In genomic region chr7:84591897-84592296, GRCh38 we compare ENCODE assay signal across 40 cellular contexts.
"Had no signal": no experiment of that assay in that cellular context is flagged by ENCODE, and none has a peak within 500 bp of the region (broad histone marks: within the 10 kb centered on the region; RNA-seq: fewer than 3 reads in every experiment).

No MANE protein-coding gene starts in this region.

- H3K4me1 ChIP-seq: adrenal gland, ascending aorta, body of pancreas, breast epithelium had no signal

- H3K27ac ChIP-seq: adrenal gland, ascending aorta, body of pancreas, brain microvascular endothelial cell, breast epithelium, cardiac muscle cell had no signal

- ATAC-seq: activated naive CD4-positive, alpha-beta T cell treated with anti-CD3 and anti-CD28 coated beads, Interleukin-2, amount 50 U/mL, for 72 hours; activated naive CD8-positive, alpha-beta T cell treated with anti-CD3 and anti-CD28 coated beads, Interleukin-2, amount 50 U/mL, for 24 hours; activated T-cell treated with anti-CD3 and anti-CD28 coated beads, Interleukin-2, amount 50 U/mL, for 4 hours; activated T-cell treated with anti-CD3 and anti-CD28 coated beads, Interleukin-2, amount 50 U/mL, for 72 hours; activated T-helper 17 cell treated with anti-CD3 and anti-CD28 coated beads, Interleukin-2, amount 50 U/mL, for 72 hours; body of pancreas had no signal

- H3K4me1 Mint-ChIP-seq: activated naive CD4-positive, alpha-beta T cell treated with anti-CD3 and anti-CD28 coated beads, Interleukin-2, amount 10 ng/mL, durations not matched to agents 7 days and 5 days; activated naive CD4-positive, alpha-beta T cell treated with anti-CD3 and anti-CD28 coated beads, Interleukin-2, amount 50 U/mL, for 24 hours; activated naive CD8-positive, alpha-beta T cell treated with anti-CD3 and anti-CD28 coated beads for 36 hours; activated naive CD8-positive, alpha-beta T cell treated with anti-CD3 and anti-CD28 coated beads, Interleukin-2, amount 10 ng/mL, durations not matched to agents 7 days and 5 days; activated naive CD8-positive, alpha-beta T cell treated with anti-CD3 and anti-CD28 coated beads, Interleukin-2, amount 50 U/mL, for 24 hours; activated T-helper 17 cell treated with anti-CD3 and anti-CD28 coated beads, Interleukin-2, amount 50 U/mL, for 72 hours; brain; central memory CD8-positive, alpha-beta T cell had no signal

- H3K27me3 ChIP-seq: adrenal gland, ascending aorta, body of pancreas, brain microvascular endothelial cell, breast epithelium, cardiac muscle cell had no signal

- H3K36me3 ChIP-seq: adrenal gland, ascending aorta, brain microvascular endothelial cell, breast epithelium, cardiac muscle cell had no signal

- H3K9me3 Mint-ChIP-seq: activated naive CD4-positive, alpha-beta T cell treated with anti-CD3 and anti-CD28 coated beads for 36 hours; activated naive CD4-positive, alpha-beta T cell treated with anti-CD3 and anti-CD28 coated beads, Interleukin-2, amount 10 ng/mL, durations not matched to agents 7 days and 5 days; activated naive CD8-positive, alpha-beta T cell treated with anti-CD3 and anti-CD28 coated beads for 36 hours; activated naive CD8-positive, alpha-beta T cell treated with anti-CD3 and anti-CD28 coated beads, Interleukin-2, amount 50 U/mL, for 24 hours; activated T-cell treated with anti-CD3 and anti-CD28 coated beads, Interleukin-2, amount 50 U/mL, for 24 hours; activated T-cell treated with anti-CD3 and anti-CD28 coated beads, Interleukin-2, amount 50 U/mL, for 4 hours; activated T-helper 1 cell treated with anti-CD3 and anti-CD28 coated beads, Interleukin-12 subunit alpha, Interleukin-12 subunit beta, Interleukin-2, Interleukin-4 antibody, amounts not matched to agents 30 ng/mL and 10 ng/mL and 1 ng/mL, durations not matched to agents 14 hours and 24 hours and 36 hours; activated T-helper 2 cell treated with anti-CD3 and anti-CD28 coated beads, Interferon-gamma antibody, Interleukin-2, Interleukin-4, amounts not matched to agents 10 μg/mL and 5 μg/mL and 100 μg/mL, durations not matched to agents 14 hours and 24 hours and 36 hours had no signal

- H3K27ac Mint-ChIP-seq: activated naive CD4-positive, alpha-beta T cell treated with anti-CD3 and anti-CD28 coated beads for 36 hours; activated naive CD4-positive, alpha-beta T cell treated with anti-CD3 and anti-CD28 coated beads, Interleukin-2, amount 10 ng/mL, durations not matched to agents 7 days and 5 days; activated naive CD4-positive, alpha-beta T cell treated with anti-CD3 and anti-CD28 coated beads, Interleukin-2, amount 50 U/mL, for 24 hours; activated naive CD4-positive, alpha-beta T cell treated with anti-CD3 and anti-CD28 coated beads, Interleukin-2, amount 50 U/mL, for 72 hours; activated naive CD8-positive, alpha-beta T cell; activated naive CD8-positive, alpha-beta T cell treated with anti-CD3 and anti-CD28 coated beads for 36 hours; activated naive CD8-positive, alpha-beta T cell treated with anti-CD3 and anti-CD28 coated beads, Interleukin-2, amount 10 ng/mL, durations not matched to agents 7 days and 5 days; activated naive CD8-positive, alpha-beta T cell treated with anti-CD3 and anti-CD28 coated beads, Interleukin-2, amount 50 U/mL, for 24 hours; activated T-cell treated with anti-CD3 and anti-CD28 coated beads, Interleukin-2, amount 50 U/mL, for 24 hours; activated T-cell treated with anti-CD3 and anti-CD28 coated beads, Interleukin-2, amount 50 U/mL, for 72 hours; activated T-helper 1 cell treated with anti-CD3 and anti-CD28 coated beads, Interleukin-12 subunit alpha, Interleukin-12 subunit beta, Interleukin-2, Interleukin-4 antibody, amounts not matched to agents 30 ng/mL and 10 ng/mL and 1 ng/mL, durations not matched to agents 14 hours and 24 hours and 36 hours; activated T-helper 17 cell treated with anti-CD3 and anti-CD28 coated beads, Interleukin-2, amount 50 U/mL, for 72 hours; activated T-helper 2 cell treated with anti-CD3 and anti-CD28 coated beads, Interferon-gamma antibody, Interleukin-2, Interleukin-4, amounts not matched to agents 10 μg/mL and 5 μg/mL and 100 μg/mL, durations not matched to agents 14 hours and 24 hours and 36 hours; brain had no signal

- H3K27me3 Mint-ChIP-seq: activated naive CD4-positive, alpha-beta T cell treated with anti-CD3 and anti-CD28 coated beads, Interleukin-2, amount 10 ng/mL, durations not matched to agents 7 days and 5 days; activated naive CD4-positive, alpha-beta T cell treated with anti-CD3 and anti-CD28 coated beads, Interleukin-2, amount 50 U/mL, for 24 hours; activated naive CD8-positive, alpha-beta T cell treated with anti-CD3 and anti-CD28 coated beads for 36 hours; activated naive CD8-positive, alpha-beta T cell treated with anti-CD3 and anti-CD28 coated beads, Interleukin-2, amount 10 ng/mL, durations not matched to agents 7 days and 5 days; activated naive CD8-positive, alpha-beta T cell treated with anti-CD3 and anti-CD28 coated beads, Interleukin-2, amount 50 U/mL, for 24 hours; activated T-cell treated with anti-CD3 and anti-CD28 coated beads, Interleukin-2, amount 50 U/mL, for 24 hours; activated T-helper 17 cell treated with anti-CD3 and anti-CD28 coated beads, Interleukin-2, amount 50 U/mL, for 72 hours; central memory CD8-positive, alpha-beta T cell had no signal

- H3K9me3 ChIP-seq: adrenal gland, ascending aorta, body of pancreas had no signal

- H3K4me3 ChIP-seq: adrenal gland, ascending aorta, body of pancreas, breast epithelium, cardiac muscle cell had no signal

- DNase-seq: activated effector memory CD4-positive, alpha-beta T cell treated with anti-CD3 and anti-CD28 coated beads, Interleukin-2, amount 50 U/mL, for 16 hours; activated effector memory CD4-positive, alpha-beta T cell treated with Interleukin-2 at 50 U/mL for 16 hours; activated gamma-delta T cell; activated gamma-delta T cell treated with Interleukin-2 at 50 U/mL for 16 hours; activated naive CD4-positive, alpha-beta T cell; activated naive CD4-positive, alpha-beta T cell treated with anti-CD3 and anti-CD28 coated beads for 36 hours; activated naive CD4-positive, alpha-beta T cell treated with anti-CD3 and anti-CD28 coated beads, Interleukin-2, amount 10 ng/mL, durations not matched to agents 7 days and 5 days; activated naive CD4-positive, alpha-beta T cell treated with anti-CD3 and anti-CD28 coated beads, Interleukin-2, amount 50 U/mL, for 16 hours; activated naive CD4-positive, alpha-beta T cell treated with Interleukin-2 at 50 U/mL for 16 hours; activated naive CD8-positive, alpha-beta T cell treated with anti-CD3 and anti-CD28 coated beads for 36 hours; activated naive CD8-positive, alpha-beta T cell treated with anti-CD3 and anti-CD28 coated beads, Interleukin-2, amount 10 ng/mL, durations not matched to agents 7 days and 5 days; activated naive CD8-positive, alpha-beta T cell treated with anti-CD3 and anti-CD28 coated beads, Interleukin-2, amount 50 U/mL, for 24 hours; activated T-cell treated with anti-CD3 and anti-CD28 coated beads, Interleukin-2, amount 50 U/mL, for 1 hour; activated T-cell treated with anti-CD3 and anti-CD28 coated beads, Interleukin-2, amount 50 U/mL, for 24 hours; activated T-cell treated with anti-CD3 and anti-CD28 coated beads, Interleukin-2, amount 50 U/mL, for 4 hours; activated T-cell treated with anti-CD3 and anti-CD28 coated beads, Interleukin-2, amount 50 U/mL, for 48 hours; activated T-cell treated with anti-CD3 and anti-CD28 coated beads, Interleukin-2, amount 50 U/mL, for 72 hours; adrenal gland; amniotic stem cell; amygdala; anterior cingulate cortex; aorta; body of pancreas; brain microvascular endothelial cell; caudate nucleus; central memory CD4-positive, alpha-beta T cell; cerebellar nuclear complex had no signal

- H3K4me3 Mint-ChIP-seq: activated naive CD4-positive, alpha-beta T cell treated with anti-CD3 and anti-CD28 coated beads for 36 hours; activated naive CD4-positive, alpha-beta T cell treated with anti-CD3 and anti-CD28 coated beads, Interleukin-2, amount 10 ng/mL, durations not matched to agents 7 days and 5 days; activated naive CD4-positive, alpha-beta T cell treated with anti-CD3 and anti-CD28 coated beads, Interleukin-2, amount 50 U/mL, for 24 hours; activated naive CD8-positive, alpha-beta T cell; activated naive CD8-positive, alpha-beta T cell treated with anti-CD3 and anti-CD28 coated beads for 36 hours; activated naive CD8-positive, alpha-beta T cell treated with anti-CD3 and anti-CD28 coated beads, Interleukin-2, amount 10 ng/mL, durations not matched to agents 7 days and 5 days; activated naive CD8-positive, alpha-beta T cell treated with anti-CD3 and anti-CD28 coated beads, Interleukin-2, amount 50 U/mL, for 24 hours; activated T-cell treated with anti-CD3 and anti-CD28 coated beads, Interleukin-2, amount 50 U/mL, for 24 hours; activated T-cell treated with anti-CD3 and anti-CD28 coated beads, Interleukin-2, amount 50 U/mL, for 4 hours; activated T-cell treated with anti-CD3 and anti-CD28 coated beads, Interleukin-2, amount 50 U/mL, for 72 hours; activated T-helper 1 cell treated with anti-CD3 and anti-CD28 coated beads, Interleukin-12 subunit alpha, Interleukin-12 subunit beta, Interleukin-2, Interleukin-4 antibody, amounts not matched to agents 30 ng/mL and 10 ng/mL and 1 ng/mL, durations not matched to agents 14 hours and 24 hours and 36 hours; activated T-helper 17 cell treated with anti-CD3 and anti-CD28 coated beads, Interleukin-2, amount 50 U/mL, for 72 hours; brain; central memory CD8-positive, alpha-beta T cell had no signal

- FAIRE-seq: astrocyte, bronchial epithelial cell had no signal

- H3K36me3 Mint-ChIP-seq: activated naive CD4-positive, alpha-beta T cell treated with anti-CD3 and anti-CD28 coated beads, Interleukin-2, amount 10 ng/mL, durations not matched to agents 7 days and 5 days; activated naive CD4-positive, alpha-beta T cell treated with anti-CD3 and anti-CD28 coated beads, Interleukin-2, amount 50 U/mL, for 24 hours; activated naive CD4-positive, alpha-beta T cell treated with anti-CD3 and anti-CD28 coated beads, Interleukin-2, amount 50 U/mL, for 72 hours; activated naive CD8-positive, alpha-beta T cell; activated naive CD8-positive, alpha-beta T cell treated with anti-CD3 and anti-CD28 coated beads for 36 hours; activated naive CD8-positive, alpha-beta T cell treated with anti-CD3 and anti-CD28 coated beads, Interleukin-2, amount 10 ng/mL, durations not matched to agents 7 days and 5 days; brain had no signal
